Comparison of ENCODE assay signal across 8 cellular contexts in the genomic region with DNA sequence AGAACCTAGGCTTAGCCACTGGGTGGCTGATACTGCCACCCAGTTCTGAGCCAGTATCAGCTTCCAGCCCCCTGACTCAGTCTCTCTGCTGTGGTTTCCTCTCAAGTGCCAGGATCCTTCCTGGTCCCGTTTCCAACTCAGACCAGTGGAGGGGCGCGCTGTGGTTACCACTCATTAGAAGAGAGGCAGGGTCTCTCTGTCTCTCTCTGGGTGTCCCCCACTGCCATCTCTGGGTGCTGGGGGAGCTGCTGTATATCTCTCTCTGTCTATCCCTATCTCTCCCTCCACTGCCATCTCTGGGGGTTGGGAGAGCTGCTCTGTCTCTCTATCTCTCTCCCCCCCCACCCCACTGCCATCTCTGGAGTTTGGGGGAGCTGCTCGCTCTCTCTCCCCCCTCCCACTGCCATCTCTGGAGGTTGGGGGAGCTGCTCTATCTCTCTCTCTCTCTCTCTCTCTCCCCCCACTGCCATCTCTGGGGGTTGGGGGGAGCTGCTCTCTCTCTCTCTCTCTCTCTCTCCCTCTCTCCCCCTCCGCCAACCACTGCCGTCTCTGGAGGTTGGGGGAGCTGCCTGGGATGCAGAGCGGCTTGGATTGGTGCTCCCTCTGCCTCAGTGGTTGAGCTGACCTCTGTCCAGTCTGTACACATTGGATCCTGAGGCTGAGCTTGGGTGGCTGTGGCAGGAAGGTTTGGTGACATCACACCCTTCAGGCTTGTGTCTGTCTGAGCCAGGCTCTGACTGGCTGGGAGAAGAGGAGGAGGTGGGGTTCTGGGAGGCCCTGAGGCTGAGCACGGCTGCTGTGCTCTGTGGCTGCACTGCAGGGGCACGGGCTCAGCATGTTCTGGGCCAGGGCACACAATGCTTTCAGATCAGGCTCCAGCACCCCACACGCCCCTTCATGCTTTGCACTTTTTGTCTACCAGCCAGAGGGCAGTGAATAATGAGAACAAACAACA.
A peak's percentile ranks its signal among the peaks of the same experiment; 100 is the strongest.
DNase-seq lines count a peak whose midpoint lies in the region; ATAC-seq, FAIRE-seq and TF ChIP-seq lines count a peak whose summit lies in the region.

No MANE protein-coding gene starts in this region.

- no TSS peak for BruUV-seq in HCT116 (replicated peaks; lab: Mats Ljungman, UMichigan)
- no TSS peak for BruUV-seq in MCF 10A (replicated peaks; lab: Mats Ljungman, UMichigan)

- peaks cover 11% of the 10 kb centered on the region for H3K36me3 Mint-ChIP-seq in T-cell
- no peaks in the 10 kb centered on the region for H3K36me3 Mint-ChIP-seq in MCF 10A (ENCODE audit: insufficient read depth, unreplicated experiment)

- no peaks in the 10 kb centered on the region for H3K9me2 ChIP-seq in HCT116 (ENCODE audit: insufficient read depth)

- H3K4me3 ChIP-seq in HCT116 (replicated peaks in 1 of 2; ENCODE audit: low read depth in 1 of 2, low read length in 2 of 2) (no peak overlapping the region), colonic mucosa (no peak overlapping the region)

- no peak overlapping the region for H3K4me2 ChIP-seq in HCT116 (ENCODE audit: low read length)

- no peak overlapping the region for H3K27ac ChIP-seq in HCT116 (ENCODE audit: low read depth, low read length)
- H3K27ac ChIP-seq in colonic mucosa, result no peak overlapping the region

- H3K4me1 Mint-ChIP-seq in T-cell (peaks cover 54 to 69% (median 54%) of the 10 kb centered on the region in 3 donors), MCF 10A (ENCODE audit: insufficient read depth, unreplicated experiment) (no peaks in the 10 kb centered on the region)

- H3K79me2 ChIP-seq in HCT116 (ENCODE audit: insufficient read depth, low read length), result no peaks in the 10 kb centered on the region

- DNase-seq in HCT116 (ENCODE audit: low read depth, low spot score), result no peak
- DNase-seq in T-cell, result peak in 15 of 34 experiments; percentile 11 to 64 (median 24)
- peak; percentile 40 for DNase-seq in fibroblast of peridontal ligament (ENCODE audit: extremely low read depth)
- peak; percentile 81 to 98 (median 89) for DNase-seq in posterior cingulate gyrus
- no peak for DNase-seq in colonic mucosa
- DNase-seq in GM12892 (ENCODE audit: insufficient read length), result no peak
- DNase-seq in MCF 10A (ENCODE audit: unreplicated experiment), result no peak

- H3K36me3 ChIP-seq in HCT116 (ENCODE audit: control insufficient read depth in 1 of 2, insufficient read depth in 2 of 2, low read length in 2 of 2) (no peaks in the 10 kb centered on the region), colonic mucosa (no peaks in the 10 kb centered on the region)

- H3K9me3 Mint-ChIP-seq in T-cell (peaks cover 0 to 4% (median 0%) of the 10 kb centered on the region in 3 donors), MCF 10A (ENCODE audit: unreplicated experiment) (no peaks in the 10 kb centered on the region)

- H3K9ac ChIP-seq in HCT116 (ENCODE audit: low read length) (no peak overlapping the region), colonic mucosa (ENCODE audit: low read depth in 2 of 2, low read length in 2 of 2) (no peak overlapping the region)

- H3K9me3 ChIP-seq in HCT116 (ENCODE audit: control insufficient read depth in 1 of 2, insufficient read depth in 1 of 2, low read depth in 1 of 2, low read length in 2 of 2) (no peaks in the 10 kb centered on the region), colonic mucosa (no peaks in the 10 kb centered on the region)

- TF ChIP-seq CTCF in HCT116 (IDR thresholded peaks at IDR 0.05 in 2 of 3, conservative IDR thresholded peaks at IDR 0.05 in 1 of 3; ENCODE audit: borderline replicate concordance in 1 of 3, insufficient read depth in 1 of 3, low read depth in 2 of 3, low read length in 2 of 3) (no peak), colonic mucosa (IDR thresholded peaks at IDR 0.05) (no peak), MCF 10A (IDR thresholded peaks at IDR 0.05; ENCODE audit: unreplicated experiment) (no peak)

- H3K27me3 ChIP-seq in HCT116 (ENCODE audit: insufficient read depth, low read length), result peaks cover 16% of the 10 kb centered on the region
- no peaks in the 10 kb centered on the region for H3K27me3 ChIP-seq in colonic mucosa

- H3K27me3 Mint-ChIP-seq in T-cell (no peaks in the 10 kb centered on the region), MCF 10A (ENCODE audit: insufficient read depth, unreplicated experiment) (peaks cover 24% of the 10 kb centered on the region)

- H3K4me3 Mint-ChIP-seq in T-cell (peak overlapping the region in 2 of 3 donors; percentile 5 to 43), MCF 10A (ENCODE audit: unreplicated experiment) (no peak overlapping the region)

- no peak for TF ChIP-seq RAD21 in HCT116 (IDR thresholded peaks at IDR 0.05; ENCODE audit: low read depth)

- POLR2A ChIA-PET in HCT116 (lab: Charles Lee), result no interaction called here
- POLR2A ChIA-PET in T-cell (lab: Charles Lee), result no interaction called here
- POLR2A ChIA-PET in MCF 10A (lab: Yijun Ruan, JAX), result no interaction called here

- TF ChIP-seq POLR2A in HCT116 (IDR thresholded peaks at IDR 0.05; ENCODE audit: borderline replicate concordance, extremely low read depth, insufficient read depth, insufficient read length) (no peak), GM12892 (IDR thresholded peaks at IDR 0.05; ENCODE audit: low read depth, low read length) (no peak)

- no peak for FAIRE-seq in GM12892 (lab: Jason Lieb, UNC)

- RAD21 ChIA-PET in HCT116 (lab: Charles Lee; ENCODE audit: low non-redundant PET in 1 of 2, low total read pairs in 2 of 2, uncharacterized antibody in 2 of 2, unreplicated experiment in 2 of 2), result no interaction called here

- ATAC-seq in HCT116 (peak; percentile 48), T-cell (replicated peaks in 1 of 4) (peak; percentile 60 to 88 (median 78)), HG03565 (IDR thresholded peaks at IDR 0.05; ENCODE audit: unreplicated experiment) (no peak)

- H3K4me1 ChIP-seq in HCT116 (ENCODE audit: control insufficient read depth in 1 of 2, insufficient read depth in 2 of 2, low read length in 2 of 2) (no peaks in the 10 kb centered on the region), colonic mucosa (no peaks in the 10 kb centered on the region)

- H3K27ac Mint-ChIP-seq in T-cell (peak overlapping the region; percentile 45 to 77), MCF 10A (ENCODE audit: low read depth, unreplicated experiment) (no peak overlapping the region)

- no peak overlapping the region for H2AFZ ChIP-seq in HCT116 (ENCODE audit: low read depth, low read length, poor library complexity, severe bottlenecking)

- no peaks in the 10 kb centered on the region for H4K20me1 ChIP-seq in HCT116 (ENCODE audit: insufficient read depth)

- CTCF ChIA-PET in HCT116 (lab: Charles Lee), result no interaction called here
- CTCF ChIA-PET in T-cell (lab: Charles Lee), result interaction anchor here (0.7 kb wide), 2 partner anchors 49 to 590 kb away, joined by 3 to 4 read pairs; no protein-coding TSS in a partner anchor
- CTCF ChIA-PET in MCF 10A (lab: Yijun Ruan, JAX), result no interaction called here

- intact Hi-C loops in HCT116 (cut with micrococcal nuclease), result no loop called here
- intact Hi-C loops in posterior cingulate gyrus (cut with DNase I), result loop anchor here (5.0 kb wide), 1 partner anchor 108 kb away; no protein-coding TSS in a partner anchor
- intact Hi-C loops in colonic mucosa (cut with DNase I), result no loop called here
- intact Hi-C loops in MCF 10A (cut with micrococcal nuclease), result no loop called here

TF ChIP-seq in HCT116, 20 proteins besides CTCF, POLR2A, EP300 and RAD21:
- TF ChIP-seq EZH2 (IDR thresholded peaks at IDR 0.05) (no peak), TCF7L2 (IDR thresholded peaks at IDR 0.05; ENCODE audit: borderline replicate concordance, extremely low read depth, insufficient read depth, insufficient read length) (no peak), CBX3 (IDR thresholded peaks at IDR 0.05; ENCODE audit: low read depth) (no peak), SIN3A (IDR thresholded peaks at IDR 0.05; ENCODE audit: low read depth) (no peak), FOSL1 (IDR thresholded peaks at IDR 0.05; ENCODE audit: low read depth) (no peak), ZNF274 (IDR thresholded peaks at IDR 0.05; ENCODE audit: low read depth, low read length) (no peak), POLR2AphosphoS5 (IDR thresholded peaks at IDR 0.05; ENCODE audit: low read depth, low read length) (no peak), JUND (IDR thresholded peaks at IDR 0.05) (no peak), CEBPB (IDR thresholded peaks at IDR 0.05; ENCODE audit: low read depth) (no peak), SRF (IDR thresholded peaks at IDR 0.05; ENCODE audit: low read depth) (no peak), EZH2phosphoT487 (IDR thresholded peaks at IDR 0.05; ENCODE audit: borderline replicate concordance) (no peak)
- TF ChIP-seq, protein P1, sequence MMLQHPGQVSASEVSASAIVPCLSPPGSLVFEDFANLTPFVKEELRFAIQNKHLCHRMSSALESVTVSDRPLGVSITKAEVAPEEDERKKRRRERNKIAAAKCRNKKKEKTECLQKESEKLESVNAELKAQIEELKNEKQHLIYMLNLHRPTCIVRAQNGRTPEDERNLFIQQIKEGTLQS (IDR thresholded peaks at IDR 0.05), result no peak
- TF ChIP-seq, protein P2, sequence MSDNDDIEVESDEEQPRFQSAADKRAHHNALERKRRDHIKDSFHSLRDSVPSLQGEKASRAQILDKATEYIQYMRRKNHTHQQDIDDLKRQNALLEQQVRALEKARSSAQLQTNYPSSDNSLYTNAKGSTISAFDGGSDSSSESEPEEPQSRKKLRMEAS (IDR thresholded peaks at IDR 0.05), result no peak
TF ChIP-seq in HCT116: peak in this region for 0.

Comparison
In these comparisons a context has a peak if more than half of its experiments do, and no peak if none do; other contexts are left out.
1. DNase-seq: peak in fibroblast of peridontal ligament (single experiment) and posterior cingulate gyrus (10 of 10); none in HCT116 (single experiment), colonic mucosa (single experiment), GM12892 (single experiment) and MCF 10A (single experiment).
2. CTCF ChIA-PET loops: an anchor here in T-cell (0.7 kb wide); none called in HCT116 and MCF 10A.